In genomic region chr13:111906306-111906705, GRCh38 we compare ENCODE assay signal across 24 cellular contexts.
"Had no signal": no experiment of that assay in that cellular context is flagged by ENCODE, and none has a peak within 500 bp of the region (broad histone marks: within the 10 kb centered on the region; RNA-seq: fewer than 3 reads in every experiment).

No MANE protein-coding gene starts in this region.

- H3K4me3 ChIP-seq: hepatocyte, lung, neural progenitor cell, psoas muscle, smooth muscle cell, suprapubic skin, thyroid gland, upper lobe of right lung had no signal

- ATAC-seq: esophagus mucosa; foreskin keratinocyte; left cardiac atrium; left ventricle myocardium superior; natural killer cell treated with Interleukin-12 subunit alpha and Interleukin-12 subunit beta and Interleukin-15 and Interleukin-18, amount 100 ng/mL, for 72 hours; psoas muscle; stimulated activated effector memory CD8-positive, alpha-beta T cell treated with anti-CD3 and anti-CD28 coated beads, Interleukin-12 subunit alpha, Interleukin-12 subunit beta, amount 100 ng/mL, for 72 hours; stimulated activated naive CD8-positive, alpha-beta T cell treated with anti-CD3 and anti-CD28 coated beads, Interleukin-15, Interleukin-2, amounts not matched to agents 100 U/mL and 50 U/mL, for 24 hours; upper lobe of right lung had no signal

- H3K27ac ChIP-seq: foreskin keratinocyte, hepatocyte, neural progenitor cell, parathyroid adenoma, psoas muscle, suprapubic skin, thyroid gland, upper lobe of right lung had no signal

- DNase-seq: effector memory CD4-positive, alpha-beta T cell; foreskin keratinocyte; kidney; left cardiac atrium; left ventricle myocardium superior; mesenchymal stem cell; midbrain; occipital lobe; psoas muscle; retina; stimulated activated CD4-positive, alpha-beta T cell treated with anti-CD3 and anti-CD28 coated beads, Interleukin-4, amount 100 ng/mL, for 1 hour; stimulated activated CD8-positive, alpha-beta memory T cell treated with anti-CD3 and anti-CD28 coated beads, Interleukin-4, amount 100 ng/mL, for 48 hours; stimulated activated naive CD8-positive, alpha-beta T cell treated with anti-CD3 and anti-CD28 coated beads, Interleukin-15, Interleukin-2, amounts not matched to agents 100 U/mL and 50 U/mL, for 24 hours; thyroid gland had no signal

- H3K4me1 ChIP-seq: foreskin keratinocyte, neural progenitor cell, parathyroid adenoma, psoas muscle, suprapubic skin, thyroid gland, upper lobe of right lung had no signal

- H3K4me2 ChIP-seq: hepatocyte, neural progenitor cell, smooth muscle cell had no signal

- H2AFZ ChIP-seq: hepatocyte, neural progenitor cell, parathyroid adenoma had no signal

- H3K9me3 ChIP-seq: psoas muscle, suprapubic skin, thyroid gland, upper lobe of right lung had no signal

- H3K27me3 ChIP-seq: foreskin keratinocyte, hepatocyte, neural progenitor cell, suprapubic skin, thyroid gland, upper lobe of right lung had no signal

- H3K36me3 ChIP-seq: neural progenitor cell, suprapubic skin, thyroid gland, upper lobe of right lung had no signal

- H3K9ac ChIP-seq: neural progenitor cell, parathyroid adenoma had no signal
